ENCODE assay signal across 34 cellular contexts in the genomic region with DNA sequence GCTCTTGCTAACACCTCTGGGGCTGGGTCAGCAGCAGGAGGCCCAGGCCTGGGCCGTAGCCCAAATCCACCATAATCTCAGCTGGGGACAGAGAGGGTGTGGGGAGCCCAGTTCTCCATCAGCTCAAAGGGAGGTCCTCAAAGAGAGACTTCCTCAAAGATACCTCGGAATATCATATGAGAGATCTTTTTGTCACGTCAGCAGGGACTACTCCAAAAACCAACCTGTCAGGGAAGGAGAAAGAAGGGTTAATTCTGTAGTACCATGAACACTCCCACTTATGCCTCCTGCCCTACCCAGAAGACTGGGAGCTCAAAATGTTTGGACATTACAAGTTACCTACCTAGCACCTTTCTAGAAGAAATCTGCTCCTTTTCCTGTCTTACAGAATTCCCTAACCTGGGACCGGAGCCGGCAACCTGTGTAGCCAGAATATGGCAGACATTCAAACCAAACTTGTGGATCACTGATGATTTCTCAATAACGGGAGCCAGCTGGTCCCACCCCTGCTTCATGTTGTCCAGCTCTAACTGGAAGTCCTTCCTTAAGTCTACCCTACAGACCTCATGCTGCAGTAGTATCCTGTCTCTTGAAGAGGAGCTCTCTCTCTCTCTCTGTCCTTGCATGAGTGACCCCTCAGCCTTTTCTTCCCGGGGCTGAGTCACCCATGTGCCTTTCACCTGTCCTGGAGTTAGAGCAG. TPM values are rescaled to one million over a fixed set of nuclear protein-coding genes. Genes with fewer than 3 reads are reported as not detected.
"Had no signal": no experiment of that assay in that cellular context is flagged by ENCODE, and none has a peak within 500 bp of the region (broad histone marks: within the 10 kb centered on the region; RNA-seq: fewer than 3 reads in every experiment).

No MANE protein-coding gene starts in this region.

- H3K4me2 ChIP-seq: hepatocyte, smooth muscle cell had no signal

- H3K4me3 ChIP-seq: colonic mucosa, gastrocnemius medialis, heart left ventricle, hepatocyte, left lung, ovary, smooth muscle cell, suprapubic skin, transverse colon, upper lobe of right lung had no signal

- H3K27ac Mint-ChIP-seq: dendritic cell treated with granulocyte-macrophage colony-stimulating factor and Interleukin-4, amounts not matched to agents 40 ng/mL and 50 ng/mL, for 4 days; endodermal cell; naive thymus-derived CD4-positive, alpha-beta T cell; progenitor cell of endocrine pancreas had no signal

- H3K9me3 Mint-ChIP-seq: dendritic cell treated with granulocyte-macrophage colony-stimulating factor and Interleukin-4, amounts not matched to agents 40 ng/mL and 50 ng/mL, for 4 days; endodermal cell; naive thymus-derived CD4-positive, alpha-beta T cell; nephron; stimulated activated naive CD8-positive, alpha-beta T cell treated with anti-CD3 and anti-CD28 coated beads, Interleukin-15, amount 100 ng/mL, for 72 hours had no signal

- H3K4me3 Mint-ChIP-seq: dendritic cell treated with granulocyte-macrophage colony-stimulating factor and Interleukin-4, amounts not matched to agents 40 ng/mL and 50 ng/mL, for 4 days; endodermal cell; naive thymus-derived CD4-positive, alpha-beta T cell; stimulated activated naive CD8-positive, alpha-beta T cell treated with anti-CD3 and anti-CD28 coated beads, Interleukin-15, amount 100 ng/mL, for 72 hours had no signal

- H3K9me3 ChIP-seq: colonic mucosa, gastrocnemius medialis, heart left ventricle, left lung, ovary, suprapubic skin, transverse colon, upper lobe of right lung, vagina had no signal

- H2AFZ ChIP-seq: hepatocyte had no signal

- H3K36me3 ChIP-seq: colonic mucosa, gastrocnemius medialis, heart left ventricle, left lung, ovary, suprapubic skin, transverse colon, upper lobe of right lung, vagina had no signal

- FAIRE-seq: kidney had no signal

- ATAC-seq: esophagus mucosa; gastrocnemius medialis; heart left ventricle; left lung; naive thymus-derived CD4-positive, alpha-beta T cell; sciatic nerve; stimulated activated naive CD8-positive, alpha-beta T cell treated with anti-CD3 and anti-CD28 coated beads, Interleukin-15, amount 100 ng/mL, for 72 hours; upper lobe of right lung had no signal

- H3K27me3 ChIP-seq: ovary, vagina had no signal

- DNase-seq: colonic mucosa; effector CD8-positive, alpha-beta T cell; endodermal cell; foreskin fibroblast; gastrocnemius medialis; heart left ventricle; kidney; left cardiac atrium; mesenchymal stem cell; midbrain; naive thymus-derived CD4-positive, alpha-beta T cell; occipital lobe; stimulated activated CD4-positive, alpha-beta T cell treated with anti-CD3 and anti-CD28 coated beads, Interleukin-12 subunit alpha, Interleukin-12 subunit beta, amount 100 ng/mL, for 4 hours; stimulated activated CD4-positive, alpha-beta T cell treated with anti-CD3 and anti-CD28 coated beads, Interleukin-1b, Interleukin-23, amount 100 ng/mL, for 48 hours; stimulated activated CD4-positive, alpha-beta T cell treated with anti-CD3 and anti-CD28 coated beads, Interleukin-4, amount 100 ng/mL, for 1 hour; stimulated activated CD8-positive, alpha-beta memory T cell treated with anti-CD3 and anti-CD28 coated beads, Interleukin-4, amount 100 ng/mL, for 48 hours; stimulated activated naive CD4-positive, alpha-beta T cell; stimulated activated naive CD8-positive, alpha-beta T cell treated with anti-CD3 and anti-CD28 coated beads, Interleukin-15, amount 100 ng/mL, for 72 hours; transverse colon; upper lobe of right lung had no signal

- H3K4me1 Mint-ChIP-seq: endodermal cell had no signal

- H3K27ac ChIP-seq: colonic mucosa, epithelial cell of prostate, gastrocnemius medialis, heart left ventricle, hepatocyte, left lung, ovary, suprapubic skin, transverse colon, upper lobe of right lung, vagina had no signal

- H3K4me1 ChIP-seq: colonic mucosa, gastrocnemius medialis, upper lobe of right lung had no signal

- H3K79me2 ChIP-seq: hepatocyte had no signal

RNA-seq across cellular contexts. Expression of a gene that starts 4.8 kb away (rescaled TPM):
- total RNA-seq: endodermal cell; glomerular endothelial cell; lung microvascular endothelial cell; naive thymus-derived CD4-positive, alpha-beta T cell; occipital lobe; progenitor cell of endocrine pancreas; smooth muscle cell had no signal
- polyA plus RNA-seq: heart left ventricle; naive thymus-derived CD4-positive, alpha-beta T cell; smooth muscle cell had no signal
